In the genomic region with DNA sequence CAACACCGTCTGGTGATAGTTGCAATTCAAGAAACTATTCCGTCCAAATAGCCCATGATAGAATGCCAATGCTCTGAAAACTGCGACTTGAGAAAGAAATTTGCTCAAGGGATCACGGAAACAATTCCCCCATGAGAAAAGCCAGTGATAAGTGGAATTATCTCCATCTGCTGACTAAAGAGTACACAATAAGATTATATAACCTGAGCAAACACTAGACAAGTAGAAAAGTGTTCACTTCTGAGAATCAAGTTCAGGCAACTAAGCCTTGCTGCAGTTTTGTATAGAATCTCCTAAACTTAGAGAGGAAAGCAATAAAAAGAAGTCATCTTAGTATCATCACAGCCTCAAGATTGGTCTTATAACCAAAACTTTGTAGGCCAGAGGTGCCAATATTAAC, we compare ENCODE assay signal across 31 cellular contexts.
"Had no signal": no experiment of that assay in that cellular context is flagged by ENCODE, and none has a peak within 500 bp of the region (broad histone marks: within the 10 kb centered on the region; RNA-seq: fewer than 3 reads in every experiment).

No MANE protein-coding gene starts in this region.

- H3K36me3 ChIP-seq: brain microvascular endothelial cell, MG63, SJCRH30, WERI-Rb-1 had no signal

- H3K4me3 ChIP-seq: MG63, SJCRH30, SK-N-MC had no signal

- H3K9me3 ChIP-seq: MG63, SJCRH30 had no signal

- H3K27me3 ChIP-seq: brain microvascular endothelial cell, MG63 had no signal

- ATAC-seq: activated CD8-positive, alpha-beta memory T cell treated with anti-CD3 and anti-CD28 coated beads, Interleukin-2, amount 10 ng/mL, durations not matched to agents 7 days and 5 days; activated naive CD8-positive, alpha-beta T cell treated with anti-CD3 and anti-CD28 coated beads, Interleukin-2, amount 50 U/mL, for 24 hours; Panc1 had no signal

- DNase-seq: activated CD4-positive, alpha-beta memory T cell treated with anti-CD3 and anti-CD28 coated beads, Interleukin-2, amount 10 ng/mL, durations not matched to agents 7 days and 5 days; activated CD4-positive, alpha-beta T cell treated with anti-CD3 and anti-CD28 coated beads for 1 hour; activated CD4-positive, alpha-beta T cell treated with anti-CD3 and anti-CD28 coated beads for 48 hours; activated CD4-positive, CD25-positive, alpha-beta regulatory T cell; activated CD8-positive, alpha-beta memory T cell treated with anti-CD3 and anti-CD28 coated beads for 24 hours; activated CD8-positive, alpha-beta memory T cell treated with anti-CD3 and anti-CD28 coated beads, Interleukin-2, amount 10 ng/mL, durations not matched to agents 7 days and 5 days; activated CD8-positive, alpha-beta memory T cell treated with anti-CD3 and anti-CD28 coated beads, Interleukin-2, amount 50 U/mL, for 48 hours; activated effector memory CD4-positive, alpha-beta T cell treated with Interleukin-2 at 50 U/mL for 16 hours; activated naive CD4-positive, alpha-beta T cell treated with anti-CD3 and anti-CD28 coated beads, Interleukin-2, amount 10 ng/mL, durations not matched to agents 7 days and 5 days; activated naive CD8-positive, alpha-beta T cell treated with anti-CD3 and anti-CD28 coated beads, Interleukin-2, amount 50 U/mL, for 24 hours; activated T-cell treated with anti-CD3 and anti-CD28 coated beads, Interleukin-2, amount 50 U/mL, for 48 hours; anterior cingulate cortex; brain microvascular endothelial cell; central memory CD4-positive, alpha-beta T cell; Kasumi-1; KG1; MG63; NCI-H1048; NCI-H1105 treated with DMSO at 0.1 percent for 48 hours; NCI-H1436; NCI-H1694; NCI-H2029; NCI-H2107; NCI-H526 treated with DMSO at 0.1 percent for 48 hours; NCI-H774; SHP77; SJCRH30; T1000; WERI-Rb-1 had no signal

- H3K4me1 ChIP-seq: SJCRH30 had no signal

- H3K27ac ChIP-seq: brain microvascular endothelial cell, SJCRH30, SK-N-MC, WERI-Rb-1 had no signal
